9 cellular contexts compared by ENCODE assay signal in genomic region chr3:72492240-72492639, GRCh38. TPM values are rescaled to one million over a fixed set of nuclear protein-coding genes. Genes with fewer than 3 reads are reported as not detected.
A peak's percentile ranks its signal among the peaks of the same experiment; 100 is the strongest.
DNase-seq lines count a peak whose midpoint lies in the region; TF ChIP-seq lines count a peak whose summit lies in the region.
"Had no signal": no experiment of that assay in that cellular context is flagged by ENCODE, and none has a peak within 500 bp of the region (broad histone marks: within the 10 kb centered on the region; RNA-seq: fewer than 3 reads in every experiment).

No MANE protein-coding gene starts in this region.

- no peaks in the 10 kb centered on the region for H3K4me1 ChIP-seq in effector memory CD4-positive, alpha-beta T cell (ENCODE audit: control insufficient read depth, insufficient read depth, low read length, poor library complexity, severe bottlenecking)

- DNase-seq in Daoy (ENCODE audit: low read depth) (peak; percentile 86), T1000 (lab: John Stamatoyannopoulos, UW) (peak; percentile 85), foreskin melanocyte (peak; percentile 67), posterior vena cava (ENCODE audit: low spot score) (peak; percentile 94), KBM-7 (no peak), WERI-Rb-1 (no peak)
- DNase-seq in effector memory CD4-positive, alpha-beta T cell, result no peak
- DNase-seq in activated CD4-positive, alpha-beta T cell treated with anti-CD3 and anti-CD28 coated beads for 48 hours, result no peak
- DNase-seq: NCI-H2029 had no signal

- H3K27me3 ChIP-seq in WERI-Rb-1 (ENCODE audit: insufficient read depth, low read depth, severe bottlenecking), result no peaks in the 10 kb centered on the region
- no peaks in the 10 kb centered on the region for H3K27me3 ChIP-seq in effector memory CD4-positive, alpha-beta T cell (replicated peaks; ENCODE audit: control insufficient read depth, insufficient read depth, low read length, poor library complexity, severe bottlenecking)

- intact Hi-C loops in posterior vena cava (cut with DNase I), result no loop called here

- no peak for TF ChIP-seq CTCF in WERI-Rb-1 (IDR thresholded peaks at IDR 0.05; ENCODE audit: low read depth, low read length)

- no peak overlapping the region for H3K27ac ChIP-seq in WERI-Rb-1
- H3K27ac ChIP-seq in effector memory CD4-positive, alpha-beta T cell (ENCODE audit: insufficient read depth, low read length, poor library complexity, severe bottlenecking), result no peak overlapping the region

- H3K36me3 ChIP-seq in WERI-Rb-1, result no peaks in the 10 kb centered on the region
- no peaks in the 10 kb centered on the region for H3K36me3 ChIP-seq in effector memory CD4-positive, alpha-beta T cell (ENCODE audit: control insufficient read depth, insufficient read depth, low read length)

- H3K4me3 ChIP-seq in WERI-Rb-1 (ENCODE audit: low read depth, low read length), result no peak overlapping the region
- H3K4me3 ChIP-seq in effector memory CD4-positive, alpha-beta T cell (ENCODE audit: insufficient read depth, low read depth, low read length, poor library complexity, severe bottlenecking), result no peak overlapping the region

- in situ Hi-C loops in KBM-7 (cut with MboI; ENCODE audit: low pct_unique_long_range_greater_than_20kb, low sequenced_read_pairs), result no loop called here

- no peaks in the 10 kb centered on the region for H3K9me3 ChIP-seq in WERI-Rb-1 (ENCODE audit: severe bottlenecking)
- H3K9me3 ChIP-seq in effector memory CD4-positive, alpha-beta T cell (ENCODE audit: control insufficient read depth, low read length), result no peaks in the 10 kb centered on the region

RNA-seq across cellular contexts. Expression of gene RYBP, which starts 45.8 kb away (rescaled TPM):
- 2.6 and 3.9 TPM in 2 replicates for total RNA-seq in Daoy (2014; rRNA removed; shearing (Covaris generic))
- total RNA-seq in posterior vena cava, result 10 to 100 TPM; 14.0 to 15.0 TPM

Comparison
In these comparisons a context has a peak if more than half of its experiments do, and no peak if none do; other contexts are left out.
1. DNase-seq: peak in Daoy (single experiment), T1000 (single experiment), foreskin melanocyte (single experiment) and posterior vena cava (single experiment); none in KBM-7 (single experiment), WERI-Rb-1 (single experiment), effector memory CD4-positive, alpha-beta T cell (0 of 3) and activated CD4-positive, alpha-beta T cell treated with anti-CD3 and anti-CD28 coated beads for 48 hours (single experiment).